ENCODE assay signal across 1 cellular context in genomic region chr14:69775012-69775411, GRCh38.
TF ChIP-seq lines count a peak whose summit lies in the region.

No MANE protein-coding gene starts in this region.

TF ChIP-seq in HepG2, 621 proteins besides CTCF, POLR2A, EP300 and RAD21:
- TF ChIP-seq ZNF468 (CRISPR knock-in tag; IDR thresholded peaks at IDR 0.05) (no peak), BCL6 (CRISPR knock-in tag; IDR thresholded peaks at IDR 0.05) (0 out of 2 replicates have a peak, but pooled peaks have one; percentile 35), ZNF576 (CRISPR knock-in tag; IDR thresholded peaks at IDR 0.05) (no peak)
